In the genomic region with DNA sequence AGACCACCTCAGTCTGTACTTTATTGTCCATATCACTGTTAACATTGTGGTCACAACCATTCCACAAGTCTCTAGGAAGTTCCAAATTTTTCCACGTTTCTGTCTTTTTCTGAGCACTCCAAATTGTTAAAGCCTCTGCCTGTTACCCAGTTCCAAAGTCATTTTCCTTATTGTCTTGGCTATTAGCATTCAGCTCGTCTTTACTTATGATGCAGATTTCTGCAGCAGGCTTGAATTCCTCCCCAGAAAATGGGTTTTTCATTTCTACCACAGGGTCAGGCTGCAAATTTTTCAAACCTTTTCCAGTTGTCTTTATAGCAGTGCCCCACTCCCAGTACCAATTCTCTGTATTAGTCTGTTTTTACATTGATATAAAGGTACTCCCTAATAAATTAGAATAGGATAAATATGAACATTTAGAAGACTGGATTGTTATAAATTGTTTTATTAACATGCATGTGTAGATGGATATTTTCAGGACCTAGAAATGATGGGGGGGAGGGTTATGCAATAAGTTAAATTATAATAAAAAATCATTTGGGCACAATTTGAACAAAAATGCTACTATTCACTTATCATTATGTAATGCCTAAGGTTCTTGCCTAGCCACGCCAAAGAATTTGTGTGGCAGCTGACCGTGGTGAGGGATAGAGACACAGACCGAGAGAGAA, we compare ENCODE assay signal across 1 cellular context.
TF ChIP-seq lines count a peak whose summit lies in the region.

No MANE protein-coding gene starts in this region.

TF ChIP-seq in K562, 482 proteins besides CTCF, POLR2A, EP300 and RAD21 (continued from another document and continues in another):
- TF ChIP-seq, protein P1, sequence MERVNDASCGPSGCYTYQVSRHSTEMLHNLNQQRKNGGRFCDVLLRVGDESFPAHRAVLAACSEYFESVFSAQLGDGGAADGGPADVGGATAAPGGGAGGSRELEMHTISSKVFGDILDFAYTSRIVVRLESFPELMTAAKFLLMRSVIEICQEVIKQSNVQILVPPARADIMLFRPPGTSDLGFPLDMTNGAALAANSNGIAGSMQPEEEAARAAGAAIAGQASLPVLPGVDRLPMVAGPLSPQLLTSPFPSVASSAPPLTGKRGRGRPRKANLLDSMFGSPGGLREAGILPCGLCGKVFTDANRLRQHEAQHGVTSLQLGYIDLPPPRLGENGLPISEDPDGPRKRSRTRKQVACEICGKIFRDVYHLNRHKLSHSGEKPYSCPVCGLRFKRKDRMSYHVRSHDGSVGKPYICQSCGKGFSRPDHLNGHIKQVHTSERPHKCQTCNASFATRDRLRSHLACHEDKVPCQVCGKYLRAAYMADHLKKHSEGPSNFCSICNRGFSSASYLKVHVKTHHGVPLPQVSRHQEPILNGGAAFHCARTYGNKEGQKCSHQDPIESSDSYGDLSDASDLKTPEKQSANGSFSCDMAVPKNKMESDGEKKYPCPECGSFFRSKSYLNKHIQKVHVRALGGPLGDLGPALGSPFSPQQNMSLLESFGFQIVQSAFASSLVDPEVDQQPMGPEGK (CRISPR knock-in tag; IDR thresholded peaks at IDR 0.05; ENCODE audit: borderline replicate concordance) = no peak
- TF ChIP-seq ARNT (IDR thresholded peaks at IDR 0.05) (no peak), ATF4 (CRISPR knock-in tag; IDR thresholded peaks at IDR 0.05) (no peak), HDAC6 (IDR thresholded peaks at IDR 0.05; ENCODE audit: low read depth, low read length) (no peak), ZNF146 (CRISPR knock-in tag; IDR thresholded peaks at IDR 0.05; ENCODE audit: unreplicated experiment) (no peak), MIER1 (IDR thresholded peaks at IDR 0.05; ENCODE audit: low read depth) (no peak), NR2C1 (IDR thresholded peaks at IDR 0.05) (no peak), NR2C1 (tag; IDR thresholded peaks at IDR 0.05) (no peak), TARDBP (IDR thresholded peaks at IDR 0.05) (no peak), ZNF75A (CRISPR knock-in tag; IDR thresholded peaks at IDR 0.05) (no peak), ZKSCAN8 (CRISPR knock-in tag; IDR thresholded peaks at IDR 0.05) (no peak), CREB5 (CRISPR knock-in tag; IDR thresholded peaks at IDR 0.05) (no peak), ZNF217 (CRISPR knock-in tag; IDR thresholded peaks at IDR 0.05) (no peak), CEBPG (CRISPR knock-in tag; IDR thresholded peaks at IDR 0.05) (no peak), CEBPG (tag; conservative IDR thresholded peaks at IDR 0.05 in 1 of 2, IDR thresholded peaks at IDR 0.05 in 1 of 2) (peak; percentile 65 to 87), ARHGAP35 (IDR thresholded peaks at IDR 0.05; ENCODE audit: partially characterized antibody) (no peak), ZNF77 (CRISPR knock-in tag; IDR thresholded peaks at IDR 0.05) (no peak), MBD2 (IDR thresholded peaks at IDR 0.05; ENCODE audit: borderline replicate concordance, low read depth) (no peak), ATF7 (IDR thresholded peaks at IDR 0.05) (peak; percentile 71), PRDM10 (IDR thresholded peaks at IDR 0.05; ENCODE audit: partially characterized antibody) (peak; percentile 98), MYNN (IDR thresholded peaks at IDR 0.05) (no peak), MYNN (CRISPR knock-in tag; IDR thresholded peaks at IDR 0.05) (no peak), ZNF436 (CRISPR knock-in tag; IDR thresholded peaks at IDR 0.05) (no peak), XRCC3 (IDR thresholded peaks at IDR 0.05) (no peak), FOXK2 (conservative IDR thresholded peaks at IDR 0.05 in 1 of 2, IDR thresholded peaks at IDR 0.05 in 1 of 2; ENCODE audit: low read depth in 2 of 2) (peak in 1 of 2 experiments; percentile 74; a peak in 2 of 4 replicates), ETV6 (IDR thresholded peaks at IDR 0.05; ENCODE audit: borderline replicate concordance in 1 of 2, low read depth in 2 of 2, low read length in 1 of 2) (no peak), ETV6 (CRISPR knock-in tag; IDR thresholded peaks at IDR 0.05; ENCODE audit: borderline replicate concordance) (no peak), KDM4B (IDR thresholded peaks at IDR 0.05; ENCODE audit: borderline replicate concordance in 2 of 2, low read depth in 1 of 2) (no peak), HDAC1 (IDR thresholded peaks at IDR 0.05) (no peak), SRF (CRISPR knock-in tag; IDR thresholded peaks at IDR 0.05) (no peak), TCF7L2 (IDR thresholded peaks at IDR 0.05; ENCODE audit: low read depth, low read length) (no peak), ZBTB17 (CRISPR knock-in tag; IDR thresholded peaks at IDR 0.05) (no peak), DACH1 (IDR thresholded peaks at IDR 0.05; ENCODE audit: partially characterized antibody) (peak; percentile 15), RBM15 (IDR thresholded peaks at IDR 0.05; ENCODE audit: insufficient read depth, low read length) (no peak), GATAD2B (IDR thresholded peaks at IDR 0.05; ENCODE audit: borderline replicate concordance) (peak; percentile 26; the same call in 1 of the 2 replicates), SMAD4 (CRISPR knock-in tag; conservative IDR thresholded peaks at IDR 0.05) (no peak), ZNF274 (IDR thresholded peaks at IDR 0.05; ENCODE audit: borderline replicate concordance, low read depth, low read length) (no peak), ZNF668 (CRISPR knock-in tag; IDR thresholded peaks at IDR 0.05) (no peak), NFRKB (IDR thresholded peaks at IDR 0.05; ENCODE audit: low read depth) (no peak), RBM14 (IDR thresholded peaks at IDR 0.05; ENCODE audit: borderline replicate concordance, insufficient read depth, low read depth, low read length) (no peak), ARID2 (IDR thresholded peaks at IDR 0.05) (no peak), NEUROD1 (IDR thresholded peaks at IDR 0.05; ENCODE audit: borderline replicate concordance, low read depth, low read length, partially characterized antibody) (no peak), RBFOX2 (IDR thresholded peaks at IDR 0.05; ENCODE audit: low read depth, low read length) (no peak), GTF2F1 (IDR thresholded peaks at IDR 0.05; ENCODE audit: low read depth, low read length) (no peak), KDM1A (IDR thresholded peaks at IDR 0.05) (no peak)
- TF ChIP-seq, protein P2, sequence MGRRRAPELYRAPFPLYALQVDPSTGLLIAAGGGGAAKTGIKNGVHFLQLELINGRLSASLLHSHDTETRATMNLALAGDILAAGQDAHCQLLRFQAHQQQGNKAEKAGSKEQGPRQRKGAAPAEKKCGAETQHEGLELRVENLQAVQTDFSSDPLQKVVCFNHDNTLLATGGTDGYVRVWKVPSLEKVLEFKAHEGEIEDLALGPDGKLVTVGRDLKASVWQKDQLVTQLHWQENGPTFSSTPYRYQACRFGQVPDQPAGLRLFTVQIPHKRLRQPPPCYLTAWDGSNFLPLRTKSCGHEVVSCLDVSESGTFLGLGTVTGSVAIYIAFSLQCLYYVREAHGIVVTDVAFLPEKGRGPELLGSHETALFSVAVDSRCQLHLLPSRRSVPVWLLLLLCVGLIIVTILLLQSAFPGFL (CRISPR knock-in tag; IDR thresholded peaks at IDR 0.05) = no peak
- TF ChIP-seq, protein P3, sequence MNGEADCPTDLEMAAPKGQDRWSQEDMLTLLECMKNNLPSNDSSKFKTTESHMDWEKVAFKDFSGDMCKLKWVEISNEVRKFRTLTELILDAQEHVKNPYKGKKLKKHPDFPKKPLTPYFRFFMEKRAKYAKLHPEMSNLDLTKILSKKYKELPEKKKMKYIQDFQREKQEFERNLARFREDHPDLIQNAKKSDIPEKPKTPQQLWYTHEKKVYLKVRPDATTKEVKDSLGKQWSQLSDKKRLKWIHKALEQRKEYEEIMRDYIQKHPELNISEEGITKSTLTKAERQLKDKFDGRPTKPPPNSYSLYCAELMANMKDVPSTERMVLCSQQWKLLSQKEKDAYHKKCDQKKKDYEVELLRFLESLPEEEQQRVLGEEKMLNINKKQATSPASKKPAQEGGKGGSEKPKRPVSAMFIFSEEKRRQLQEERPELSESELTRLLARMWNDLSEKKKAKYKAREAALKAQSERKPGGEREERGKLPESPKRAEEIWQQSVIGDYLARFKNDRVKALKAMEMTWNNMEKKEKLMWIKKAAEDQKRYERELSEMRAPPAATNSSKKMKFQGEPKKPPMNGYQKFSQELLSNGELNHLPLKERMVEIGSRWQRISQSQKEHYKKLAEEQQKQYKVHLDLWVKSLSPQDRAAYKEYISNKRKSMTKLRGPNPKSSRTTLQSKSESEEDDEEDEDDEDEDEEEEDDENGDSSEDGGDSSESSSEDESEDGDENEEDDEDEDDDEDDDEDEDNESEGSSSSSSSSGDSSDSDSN (IDR thresholded peaks at IDR 0.05; ENCODE audit: borderline replicate concordance in 1 of 2, low read depth in 2 of 2, low read length in 2 of 2) = no peak
- TF ChIP-seq, protein P4, sequence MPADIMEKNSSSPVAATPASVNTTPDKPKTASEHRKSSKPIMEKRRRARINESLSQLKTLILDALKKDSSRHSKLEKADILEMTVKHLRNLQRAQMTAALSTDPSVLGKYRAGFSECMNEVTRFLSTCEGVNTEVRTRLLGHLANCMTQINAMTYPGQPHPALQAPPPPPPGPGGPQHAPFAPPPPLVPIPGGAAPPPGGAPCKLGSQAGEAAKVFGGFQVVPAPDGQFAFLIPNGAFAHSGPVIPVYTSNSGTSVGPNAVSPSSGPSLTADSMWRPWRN (IDR thresholded peaks at IDR 0.05; ENCODE audit: low read depth) = no peak
- TF ChIP-seq, protein P5, sequence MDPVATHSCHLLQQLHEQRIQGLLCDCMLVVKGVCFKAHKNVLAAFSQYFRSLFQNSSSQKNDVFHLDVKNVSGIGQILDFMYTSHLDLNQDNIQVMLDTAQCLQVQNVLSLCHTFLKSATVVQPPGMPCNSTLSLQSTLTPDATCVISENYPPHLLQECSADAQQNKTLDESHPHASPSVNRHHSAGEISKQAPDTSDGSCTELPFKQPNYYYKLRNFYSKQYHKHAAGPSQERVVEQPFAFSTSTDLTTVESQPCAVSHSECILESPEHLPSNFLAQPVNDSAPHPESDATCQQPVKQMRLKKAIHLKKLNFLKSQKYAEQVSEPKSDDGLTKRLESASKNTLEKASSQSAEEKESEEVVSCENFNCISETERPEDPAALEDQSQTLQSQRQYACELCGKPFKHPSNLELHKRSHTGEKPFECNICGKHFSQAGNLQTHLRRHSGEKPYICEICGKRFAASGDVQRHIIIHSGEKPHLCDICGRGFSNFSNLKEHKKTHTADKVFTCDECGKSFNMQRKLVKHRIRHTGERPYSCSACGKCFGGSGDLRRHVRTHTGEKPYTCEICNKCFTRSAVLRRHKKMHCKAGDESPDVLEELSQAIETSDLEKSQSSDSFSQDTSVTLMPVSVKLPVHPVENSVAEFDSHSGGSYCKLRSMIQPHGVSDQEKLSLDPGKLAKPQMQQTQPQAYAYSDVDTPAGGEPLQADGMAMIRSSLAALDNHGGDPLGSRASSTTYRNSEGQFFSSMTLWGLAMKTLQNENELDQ (CRISPR knock-in tag; IDR thresholded peaks at IDR 0.05; ENCODE audit: borderline replicate concordance) = no peak
